In genomic region chr1:3428899-3429298, GRCh38 we compare ENCODE assay signal across 32 cellular contexts. TPM values are rescaled to one million over a fixed set of nuclear protein-coding genes. Genes with fewer than 3 reads are reported as not detected.
"Had no signal": no experiment of that assay in that cellular context is flagged by ENCODE, and none has a peak within 500 bp of the region (broad histone marks: within the 10 kb centered on the region; RNA-seq: fewer than 3 reads in every experiment).

No MANE protein-coding gene starts in this region.

- FAIRE-seq: astrocyte, colon had no signal

- H3K9me3 Mint-ChIP-seq: activated B cell treated with CpG ODN at 0.5 μM for 24 hours; activated CD8-positive, alpha-beta T cell treated with anti-CD3 and anti-CD28 coated beads for 36 hours; activated naive CD4-positive, alpha-beta T cell treated with anti-CD3 and anti-CD28 coated beads, Interleukin-2, amount 50 U/mL, for 72 hours; activated naive CD8-positive, alpha-beta T cell treated with anti-CD3 and anti-CD28 coated beads, Interleukin-2, amount 10 ng/mL, durations not matched to agents 7 days and 5 days; activated T-cell treated with anti-CD3 and anti-CD28 coated beads, Interleukin-2, amount 50 U/mL, for 4 hours; activated T-helper 17 cell treated with anti-CD3 and anti-CD28 coated beads, Interleukin-2, amount 50 U/mL, for 72 hours; central memory CD8-positive, alpha-beta T cell; effector memory CD8-positive, alpha-beta T cell had no signal

- DNase-seq: activated B cell treated with CpG ODN at 0.5 μM for 24 hours; activated CD4-positive, alpha-beta T cell treated with anti-CD3 and anti-CD28 coated beads for 48 hours; activated CD4-positive, alpha-beta T cell treated with anti-CD3 and anti-CD28 coated beads, Interleukin-2, amount 50 U/mL, for 1 hour; activated CD4-positive, alpha-beta T cell treated with anti-CD3 and anti-CD28 coated beads, Interleukin-2, amount 50 U/mL, for 48 hours; activated CD8-positive, alpha-beta memory T cell treated with anti-CD3 and anti-CD28 coated beads for 24 hours; activated CD8-positive, alpha-beta T cell treated with anti-CD3 and anti-CD28 coated beads for 36 hours; activated effector memory CD4-positive, alpha-beta T cell treated with Interleukin-2 at 50 U/mL for 16 hours; activated gamma-delta T cell treated with Interleukin-2 at 50 U/mL for 16 hours; activated naive CD4-positive, alpha-beta T cell treated with Interleukin-2 at 50 U/mL for 16 hours; activated naive CD8-positive, alpha-beta T cell treated with anti-CD3 and anti-CD28 coated beads, Interleukin-2, amount 10 ng/mL, durations not matched to agents 7 days and 5 days; activated T-cell treated with anti-CD3 and anti-CD28 coated beads, Interleukin-2, amount 50 U/mL, for 4 hours; anterior cingulate cortex; brain microvascular endothelial cell; cortex of kidney; dermis blood vessel endothelial cell; effector CD4-positive, alpha-beta T cell; effector memory CD8-positive, alpha-beta T cell; erythroblast; foreskin keratinocyte; gastrocnemius medialis; glutamatergic neuron; T-helper 2 cell had no signal

- H3K27ac ChIP-seq: brain microvascular endothelial cell, esophagus muscularis mucosa, foreskin keratinocyte, gastrocnemius medialis, heart left ventricle, VCaP had no signal

- H3K4me3 ChIP-seq: esophagus muscularis mucosa, gastrocnemius medialis, heart left ventricle had no signal

- H3K27ac Mint-ChIP-seq: activated B cell treated with CpG ODN at 0.5 μM for 24 hours; activated CD8-positive, alpha-beta T cell treated with anti-CD3 and anti-CD28 coated beads for 36 hours; activated naive CD4-positive, alpha-beta T cell treated with anti-CD3 and anti-CD28 coated beads, Interleukin-2, amount 50 U/mL, for 72 hours; activated naive CD8-positive, alpha-beta T cell treated with anti-CD3 and anti-CD28 coated beads, Interleukin-2, amount 10 ng/mL, durations not matched to agents 7 days and 5 days; activated T-helper 17 cell treated with anti-CD3 and anti-CD28 coated beads, Interleukin-2, amount 50 U/mL, for 72 hours; effector memory CD8-positive, alpha-beta T cell had no signal

- H3K4me1 ChIP-seq: foreskin keratinocyte, gastrocnemius medialis had no signal

- H3K27me3 ChIP-seq: brain microvascular endothelial cell, foreskin keratinocyte, heart left ventricle had no signal

- ATAC-seq: activated CD4-positive, CD25-positive, alpha-beta regulatory T cell treated with anti-CD3 and anti-CD28 coated beads, Interleukin-2, amount 50 U/mL, for 24 hours; activated CD8-positive, alpha-beta T cell treated with anti-CD3 and anti-CD28 coated beads for 36 hours; activated naive CD4-positive, alpha-beta T cell treated with anti-CD3 and anti-CD28 coated beads, Interleukin-2, amount 50 U/mL, for 72 hours; activated T-cell treated with anti-CD3 and anti-CD28 coated beads, Interleukin-2, amount 50 U/mL, for 4 hours; activated T-helper 17 cell treated with anti-CD3 and anti-CD28 coated beads, Interleukin-2, amount 50 U/mL, for 72 hours; effector memory CD8-positive, alpha-beta T cell; foreskin keratinocyte; gastrocnemius medialis; heart left ventricle had no signal

- H3K36me3 ChIP-seq: brain microvascular endothelial cell, gastrocnemius medialis had no signal

- H3K36me3 Mint-ChIP-seq: activated naive CD4-positive, alpha-beta T cell treated with anti-CD3 and anti-CD28 coated beads, Interleukin-2, amount 50 U/mL, for 72 hours; activated naive CD8-positive, alpha-beta T cell treated with anti-CD3 and anti-CD28 coated beads, Interleukin-2, amount 10 ng/mL, durations not matched to agents 7 days and 5 days had no signal

- H3K4me3 Mint-ChIP-seq: activated B cell treated with CpG ODN at 0.5 μM for 24 hours; activated CD8-positive, alpha-beta T cell treated with anti-CD3 and anti-CD28 coated beads for 36 hours; activated naive CD8-positive, alpha-beta T cell treated with anti-CD3 and anti-CD28 coated beads, Interleukin-2, amount 10 ng/mL, durations not matched to agents 7 days and 5 days; activated T-cell treated with anti-CD3 and anti-CD28 coated beads, Interleukin-2, amount 50 U/mL, for 4 hours; activated T-helper 17 cell treated with anti-CD3 and anti-CD28 coated beads, Interleukin-2, amount 50 U/mL, for 72 hours; central memory CD8-positive, alpha-beta T cell; effector memory CD8-positive, alpha-beta T cell had no signal

- H3K9me3 ChIP-seq: esophagus muscularis mucosa, gastrocnemius medialis, heart left ventricle had no signal

- H3K4me1 Mint-ChIP-seq: activated B cell treated with CpG ODN at 0.5 μM for 24 hours; activated naive CD8-positive, alpha-beta T cell treated with anti-CD3 and anti-CD28 coated beads, Interleukin-2, amount 10 ng/mL, durations not matched to agents 7 days and 5 days; activated T-helper 17 cell treated with anti-CD3 and anti-CD28 coated beads, Interleukin-2, amount 50 U/mL, for 72 hours; central memory CD8-positive, alpha-beta T cell had no signal

- H3K27me3 Mint-ChIP-seq: activated B cell treated with CpG ODN at 0.5 μM for 24 hours; activated CD8-positive, alpha-beta T cell treated with anti-CD3 and anti-CD28 coated beads for 36 hours; activated naive CD8-positive, alpha-beta T cell treated with anti-CD3 and anti-CD28 coated beads, Interleukin-2, amount 10 ng/mL, durations not matched to agents 7 days and 5 days; activated T-helper 17 cell treated with anti-CD3 and anti-CD28 coated beads, Interleukin-2, amount 50 U/mL, for 72 hours; central memory CD8-positive, alpha-beta T cell had no signal

RNA-seq across cellular contexts. Expression of gene ARHGEF16, which starts 25.6 kb away (rescaled TPM):
- total RNA-seq: activated B cell treated with CpG ODN at 0.5 μM for 24 hours; activated CD8-positive, alpha-beta T cell treated with anti-CD3 and anti-CD28 coated beads for 36 hours; activated naive CD8-positive, alpha-beta T cell treated with anti-CD3 and anti-CD28 coated beads, Interleukin-2, amount 10 ng/mL, durations not matched to agents 7 days and 5 days; T-helper 1 cell treated with Interleukin-12 subunit alpha and Interleukin-12 subunit beta and Interleukin-4 antibody, amounts not matched to agents 30 ng/mL and 1 ng/mL, for 36 hours had no signal
